11 cellular contexts compared by ENCODE assay signal in the genomic region with DNA sequence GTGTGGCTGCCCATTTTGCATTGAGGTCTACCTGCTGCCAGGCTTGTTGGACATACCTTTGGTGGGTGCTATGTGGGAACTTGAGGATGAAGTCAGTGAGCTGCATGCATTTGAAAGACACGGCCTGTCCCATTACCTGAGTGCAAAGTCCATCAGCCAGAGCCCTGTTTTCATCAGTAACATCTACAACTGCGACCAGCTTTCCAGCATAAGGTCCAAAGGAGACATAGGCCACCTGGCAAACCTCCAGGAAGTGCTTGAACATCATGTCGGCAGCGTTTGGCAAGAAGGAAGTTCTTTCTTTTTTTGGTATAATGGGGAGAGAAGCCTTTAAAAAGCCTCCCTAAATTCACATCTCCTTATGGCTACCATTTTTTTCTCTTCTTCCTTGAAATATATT.
"Had no signal": no experiment of that assay in that cellular context is flagged by ENCODE, and none has a peak within 500 bp of the region (broad histone marks: within the 10 kb centered on the region; RNA-seq: fewer than 3 reads in every experiment).

No MANE protein-coding gene starts in this region.

- H3K27me3 ChIP-seq: thyroid gland had no signal

- DNase-seq: activated CD4-positive, alpha-beta T cell treated with anti-CD3 and anti-CD28 coated beads, Interleukin-2, amount 10 ng/mL, durations not matched to agents 7 days and 5 days; activated naive CD4-positive, alpha-beta T cell treated with anti-CD3 and anti-CD28 coated beads for 36 hours; activated naive CD8-positive, alpha-beta T cell treated with anti-CD3 and anti-CD28 coated beads, Interleukin-2, amount 50 U/mL, for 24 hours; endodermal cell; natural killer cell; retina; stimulated activated CD4-positive, alpha-beta T cell treated with anti-CD3 and anti-CD28 coated beads, Interleukin-2, amount 100 ng/mL, for 48 hours; thyroid gland had no signal

- H3K27ac Mint-ChIP-seq: activated CD4-positive, alpha-beta T cell treated with anti-CD3 and anti-CD28 coated beads, Interleukin-2, amount 10 ng/mL, durations not matched to agents 7 days and 5 days; activated naive CD4-positive, alpha-beta T cell treated with anti-CD3 and anti-CD28 coated beads for 36 hours; activated naive CD8-positive, alpha-beta T cell treated with anti-CD3 and anti-CD28 coated beads, Interleukin-2, amount 50 U/mL, for 24 hours; activated T-helper 2 cell treated with anti-CD3 and anti-CD28 coated beads, Interferon-gamma antibody, Interleukin-2, Interleukin-4, amounts not matched to agents 10 μg/mL and 5 μg/mL and 100 μg/mL, durations not matched to agents 14 hours and 24 hours and 36 hours; endodermal cell; natural killer cell; stimulated activated memory B cell treated with anti-CD40 and anti-IgM and Interleukin-4, amounts not matched to agents 10 μg/mL and 1 μg/mL and 100 μg/mL, for 72 hours had no signal

- H3K4me3 ChIP-seq: mucosa of descending colon, thyroid gland had no signal

- H3K27ac ChIP-seq: thyroid gland had no signal

- H3K4me3 Mint-ChIP-seq: activated CD4-positive, alpha-beta T cell treated with anti-CD3 and anti-CD28 coated beads, Interleukin-2, amount 10 ng/mL, durations not matched to agents 7 days and 5 days; activated naive CD4-positive, alpha-beta T cell treated with anti-CD3 and anti-CD28 coated beads for 36 hours; activated naive CD8-positive, alpha-beta T cell treated with anti-CD3 and anti-CD28 coated beads, Interleukin-2, amount 50 U/mL, for 24 hours; endodermal cell; natural killer cell; stimulated activated memory B cell treated with anti-CD40 and anti-IgM and Interleukin-4, amounts not matched to agents 10 μg/mL and 1 μg/mL and 100 μg/mL, for 72 hours had no signal

- H3K36me3 ChIP-seq: thyroid gland had no signal

- ATAC-seq: activated naive CD8-positive, alpha-beta T cell treated with anti-CD3 and anti-CD28 coated beads, Interleukin-2, amount 50 U/mL, for 24 hours; mucosa of descending colon; natural killer cell; stimulated activated memory B cell treated with anti-CD40 and anti-IgM and Interleukin-4, amounts not matched to agents 10 μg/mL and 1 μg/mL and 100 μg/mL, for 72 hours had no signal

- H3K36me3 Mint-ChIP-seq: natural killer cell; stimulated activated memory B cell treated with anti-CD40 and anti-IgM and Interleukin-4, amounts not matched to agents 10 μg/mL and 1 μg/mL and 100 μg/mL, for 72 hours had no signal

- H3K9me3 ChIP-seq: mucosa of descending colon, thyroid gland had no signal

- H3K4me1 Mint-ChIP-seq: activated naive CD8-positive, alpha-beta T cell treated with anti-CD3 and anti-CD28 coated beads, Interleukin-2, amount 50 U/mL, for 24 hours; endodermal cell; natural killer cell had no signal

- H3K9me3 Mint-ChIP-seq: activated CD4-positive, alpha-beta T cell treated with anti-CD3 and anti-CD28 coated beads, Interleukin-2, amount 10 ng/mL, durations not matched to agents 7 days and 5 days; activated naive CD4-positive, alpha-beta T cell treated with anti-CD3 and anti-CD28 coated beads for 36 hours; activated naive CD8-positive, alpha-beta T cell treated with anti-CD3 and anti-CD28 coated beads, Interleukin-2, amount 50 U/mL, for 24 hours; activated T-helper 2 cell treated with anti-CD3 and anti-CD28 coated beads, Interferon-gamma antibody, Interleukin-2, Interleukin-4, amounts not matched to agents 10 μg/mL and 5 μg/mL and 100 μg/mL, durations not matched to agents 14 hours and 24 hours and 36 hours; endodermal cell; natural killer cell; stimulated activated memory B cell treated with anti-CD40 and anti-IgM and Interleukin-4, amounts not matched to agents 10 μg/mL and 1 μg/mL and 100 μg/mL, for 72 hours had no signal

- H3K27me3 Mint-ChIP-seq: activated CD4-positive, alpha-beta T cell treated with anti-CD3 and anti-CD28 coated beads, Interleukin-2, amount 10 ng/mL, durations not matched to agents 7 days and 5 days; activated naive CD8-positive, alpha-beta T cell treated with anti-CD3 and anti-CD28 coated beads, Interleukin-2, amount 50 U/mL, for 24 hours; stimulated activated memory B cell treated with anti-CD40 and anti-IgM and Interleukin-4, amounts not matched to agents 10 μg/mL and 1 μg/mL and 100 μg/mL, for 72 hours had no signal
